In genomic region chr16:18969050-18969854, GRCh38 we compare ENCODE assay signal across 8 cellular contexts. TPM values are rescaled to one million over a fixed set of nuclear protein-coding genes. Genes with fewer than 3 reads are reported as not detected.
DNase-seq lines count a peak whose midpoint lies in the region; ATAC-seq and TF ChIP-seq lines count a peak whose summit lies in the region.

No MANE protein-coding gene starts in this region.

- no peaks in the 10 kb centered on the region for H3K4me1 ChIP-seq in right cardiac atrium (ENCODE audit: control insufficient read depth, insufficient read depth, low read length)
- H3K4me1 ChIP-seq in uterus: no peaks in the 10 kb centered on the region

- TF ChIP-seq POLR2A in uterus (IDR thresholded peaks at IDR 0.05): no peak

- peak overlapping the region; percentile 62 for H3K27ac Mint-ChIP-seq in T-helper 17 cell

- H3K4me3 ChIP-seq in GM12864 (ENCODE audit: low read depth, low read length) (no peak overlapping the region; the same call in 1 of the 2 replicates), right cardiac atrium (ENCODE audit: low read length) (peak overlapping the region; percentile 66), uterus (peak overlapping the region; percentile 25 to 32)

- intact Hi-C loops in right cardiac atrium (cut with DNase I) (no loop called here), uterus (cut with DNase I; ENCODE audit: low total_unique reads) (no loop called here)

- WGBS in right cardiac atrium: 21% methylated on average over 18 of the region's 18 CpGs

- no peaks in the 10 kb centered on the region for H3K27me3 Mint-ChIP-seq in T-helper 17 cell

- ATAC-seq in T-helper 17 cell: peak; percentile 87
- ATAC-seq in right cardiac atrium: peak; percentile 94
- no peak for ATAC-seq in HG02759 (IDR thresholded peaks at IDR 0.05; ENCODE audit: unreplicated experiment)

- H3K9me3 ChIP-seq in T-helper 17 cell (ENCODE audit: control insufficient read depth, low read length, poor library complexity, severe bottlenecking): no peaks in the 10 kb centered on the region
- no peaks in the 10 kb centered on the region for H3K9me3 ChIP-seq in right cardiac atrium (ENCODE audit: control insufficient read depth, low read length)
- no peaks in the 10 kb centered on the region for H3K9me3 ChIP-seq in uterus

- no peaks in the 10 kb centered on the region for H3K36me3 ChIP-seq in uterus

- TF ChIP-seq CTCF in GM12864 (IDR thresholded peaks at IDR 0.05; ENCODE audit: low read depth, low read length, missing control alignments): peak; percentile 87
- TF ChIP-seq CTCF in uterus (IDR thresholded peaks at IDR 0.05): peak; percentile 77 to 94 (median 85)

- no peak overlapping the region for H3K4me3 Mint-ChIP-seq in T-helper 17 cell

- H3K4me1 Mint-ChIP-seq in T-helper 17 cell: peaks cover 4% of the 10 kb centered on the region

- H3K27me3 ChIP-seq in right cardiac atrium (ENCODE audit: control insufficient read depth, insufficient read depth): no peaks in the 10 kb centered on the region
- H3K27me3 ChIP-seq in uterus: no peaks in the 10 kb centered on the region

- no peak overlapping the region for H3K27ac ChIP-seq in right cardiac atrium (ENCODE audit: low read length)
- H3K27ac ChIP-seq in uterus: no peak overlapping the region

- DNase-seq in GM12864 (ENCODE audit: low read depth): no peak
- peak; percentile 76 to 91 (median 77) for DNase-seq in NCI-H1417 (lab: John Stamatoyannopoulos, UW)
- DNase-seq in T-helper 17 cell: peak; percentile 60 to 68 (median 64)
- peak; percentile 60 for DNase-seq in amniotic stem cell (lab: John Stamatoyannopoulos, UW)
- DNase-seq in right cardiac atrium: peak; percentile 89 to 95 (median 93)
- DNase-seq in renal cortical epithelial cell (ENCODE audit: low read depth): peak; percentile 42
- peak; percentile 83 for DNase-seq in uterus

- no peaks in the 10 kb centered on the region for H3K36me3 Mint-ChIP-seq in T-helper 17 cell (ENCODE audit: low read depth)

RNA-seq across cellular contexts. Expression of gene TMC7, which starts 14.5 kb away (rescaled TPM):
- total RNA-seq in T-helper 17 cell (not detected), right cardiac atrium (under 1 TPM; 0.44 to 0.59 (median 0.58) TPM), renal cortical epithelial cell (0.87 and 1.1 TPM in 2 replicates), uterus (1 to 10 TPM in 2 of 4 donors, not detected in 2; 1.7 to 1.8 TPM)
- polyA plus RNA-seq in right cardiac atrium: 0.84 TPM

RNA-seq across cellular contexts. Expression of gene SMG1, which starts 43.0 kb away (rescaled TPM):
- 100 to 1,000 TPM; 177 to 192 TPM for total RNA-seq in T-helper 17 cell
- total RNA-seq in right cardiac atrium: 10 to 100 TPM; 37.1 to 57.0 (median 43.2) TPM
- 11.5 TPM for polyA plus RNA-seq in right cardiac atrium
- 60.3 and 135 TPM in 2 replicates for total RNA-seq in renal cortical epithelial cell
- 100 to 1,000 TPM in 2 of 4 donors, 10 to 100 TPM in 2; 55.3 to 142 (median 88.9) TPM for total RNA-seq in uterus
